In the genomic region with DNA sequence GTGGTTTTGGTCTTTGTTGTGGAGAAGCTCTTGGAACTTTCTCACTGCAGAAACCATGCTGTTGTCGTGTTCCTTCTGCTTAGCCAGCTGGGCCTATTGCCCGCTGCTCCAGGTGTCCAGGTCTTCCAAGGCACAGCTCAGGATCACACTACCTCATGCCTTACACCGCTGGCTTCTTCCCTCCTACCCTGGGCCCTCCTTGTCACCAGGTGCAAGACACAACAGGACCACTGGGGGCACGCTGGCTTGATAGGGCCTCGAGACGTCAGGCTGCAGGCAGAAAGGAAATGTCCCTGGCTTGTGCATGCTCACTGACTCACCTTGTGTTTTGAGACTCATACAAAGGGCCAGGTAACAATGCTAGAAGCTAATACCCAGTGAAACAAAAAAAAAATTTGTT, we compare ENCODE assay signal across 9 cellular contexts. TPM values are rescaled to one million over a fixed set of nuclear protein-coding genes. Genes with fewer than 3 reads are reported as not detected.
A peak's percentile ranks its signal among the peaks of the same experiment; 100 is the strongest.
DNase-seq lines count a peak whose midpoint lies in the region; ATAC-seq, FAIRE-seq and TF ChIP-seq lines count a peak whose summit lies in the region.
"Had no signal": no experiment of that assay in that cellular context is flagged by ENCODE, and none has a peak within 500 bp of the region (broad histone marks: within the 10 kb centered on the region; RNA-seq: fewer than 3 reads in every experiment).

No MANE protein-coding gene starts in this region.

- H4K8ac ChIP-seq in H1 (ENCODE audit: extremely low read depth, insufficient read depth, low read length) = no peak overlapping the region

- no peak overlapping the region for H2BK12ac ChIP-seq in H1 (ENCODE audit: low read depth, low read length)

- H3K9me3 ChIP-seq in H1 (ENCODE audit: insufficient read depth in 2 of 2, low read depth in 1 of 2, low read length in 1 of 2) (no peaks in the 10 kb centered on the region), Karpas-422 (ENCODE audit: low read length) (no peaks in the 10 kb centered on the region)
- H3K9me3 ChIP-seq: HAP-1 had no signal

- H2BK5ac ChIP-seq in H1 (ENCODE audit: low read depth, low read length) = no peak overlapping the region

- no peak overlapping the region for H2AK5ac ChIP-seq in H1 (ENCODE audit: low read depth, low read length)

- TF ChIP-seq POLR2A in H1 (IDR thresholded peaks at IDR 0.05; ENCODE audit: control extremely low read depth in 1 of 2, low read depth in 2 of 2, low read length in 2 of 2) = no peak

- DNase-seq in Daoy (ENCODE audit: low read depth) = peak; percentile 23
- DNase-seq in H1 (ENCODE audit: low read depth in 1 of 2, low spot score in 2 of 2) = peak in 1 of 2 experiments; percentile 60
- DNase-seq in Karpas-422 = no peak
- no peak for DNase-seq in cortex of kidney (lab: John Stamatoyannopoulos, UW)
- no peak for DNase-seq in stimulated activated naive CD4-positive, alpha-beta T cell treated with Interleukin-2 at 50 U/mL for 16 hours (lab: John Stamatoyannopoulos, UW)
- no peak for DNase-seq in NK-92 (lab: John Stamatoyannopoulos, UW; ENCODE audit: unreplicated experiment)

- TF ChIP-seq RAD21 in H1 (IDR thresholded peaks at IDR 0.05 in 1 of 2, conservative IDR thresholded peaks at IDR 0.05 in 1 of 2; ENCODE audit: low read depth in 2 of 2, low read length in 2 of 2) = peak; percentile 41 to 49

- H3K9me2 ChIP-seq in Karpas-422 (replicated peaks; ENCODE audit: insufficient read depth, low read length) = no peaks in the 10 kb centered on the region

- H3K79me2 ChIP-seq in H1 (ENCODE audit: control insufficient read depth in 1 of 2, insufficient read depth in 2 of 2, low read length in 2 of 2) (no peaks in the 10 kb centered on the region), Karpas-422 (ENCODE audit: low read length) (no peaks in the 10 kb centered on the region)

- H3K18ac ChIP-seq in H1 (ENCODE audit: extremely low read depth, low read length) = no peak overlapping the region

- H3K4me1 ChIP-seq in H1 (replicated peaks in 1 of 4; ENCODE audit: control insufficient read depth in 3 of 4, insufficient read depth in 4 of 4, low read length in 3 of 4) = no peaks in the 10 kb centered on the region
- no peaks in the 10 kb centered on the region for H3K4me1 ChIP-seq in Karpas-422 (ENCODE audit: low read length)
- H3K4me1 ChIP-seq: HAP-1 had no signal

- no peaks in the 10 kb centered on the region for H3K79me1 ChIP-seq in H1 (ENCODE audit: low read depth, low read length)

- H4K20me1 ChIP-seq in H1 (replicated peaks in 1 of 2; ENCODE audit: control insufficient read depth in 1 of 2, insufficient read depth in 2 of 2, low read length in 2 of 2) (no peaks in the 10 kb centered on the region), Karpas-422 (ENCODE audit: insufficient read depth, low read depth, low read length) (no peaks in the 10 kb centered on the region)

- H3K4me3 ChIP-seq in H1 (ENCODE audit: extremely low read depth in 1 of 4, insufficient read depth in 2 of 4, low read depth in 3 of 4, low read length in 4 of 4) (no peak overlapping the region), Karpas-422 (ENCODE audit: low read length) (no peak overlapping the region)
- H3K4me3 ChIP-seq: HAP-1 had no signal

- H4K5ac ChIP-seq in H1 (ENCODE audit: insufficient read length, low read depth, low read length) = no peak overlapping the region

- no peak for TF ChIP-seq EP300 in H1 (IDR thresholded peaks at IDR 0.05; ENCODE audit: borderline replicate concordance in 1 of 2, low read depth in 2 of 2, low read length in 2 of 2)

- WGBS in H1 (ENCODE audit: extremely low coverage in 1 of 2, insufficient coverage in 1 of 2, insufficient read length in 1 of 2, insufficient replicate concordance in 2 of 2, low coverage in 1 of 2, low lambda C conversion rate in 2 of 2, missing lambda C conversion rate in 1 of 2), 2 experiments = 73% methylated on average over 6 of the region's 6 CpGs; no CpG with 5 or more reads in 1 of the 2 experiments

- H3K9ac ChIP-seq in H1 (replicated peaks in 1 of 4; ENCODE audit: extremely low read depth in 1 of 4, low read depth in 3 of 4, low read length in 3 of 4) (no peak overlapping the region), Karpas-422 (ENCODE audit: low read length) (no peak overlapping the region)

- ATAC-seq in GM19395 (IDR thresholded peaks at IDR 0.05; ENCODE audit: unreplicated experiment) (peak; percentile 93), HG03571 (IDR thresholded peaks at IDR 0.05; ENCODE audit: unreplicated experiment) (peak; percentile 78)

- POLR2A ChIA-PET in H1 (lab: Charles Lee; ENCODE audit: partially characterized antibody) = interaction anchor here (1.5 kb wide), 1 partner anchor 16 kb away, joined by 3 read pairs; no protein-coding TSS in a partner anchor

- H2AFZ ChIP-seq in H1 (ENCODE audit: low read length) (peak overlapping the region; percentile 67; the same call in 1 of the 2 replicates), Karpas-422 (ENCODE audit: low read length) (no peak overlapping the region)

- H3K23me2 ChIP-seq in H1 (ENCODE audit: low read depth, low read length) = no peaks in the 10 kb centered on the region

- H3K27ac ChIP-seq in H1 (ENCODE audit: low read depth, low read length) (no peak overlapping the region), Karpas-422 (ENCODE audit: low read length) (no peak overlapping the region)

- H4K91ac ChIP-seq in H1 (replicated peaks; ENCODE audit: insufficient read length, low read length) = no peak overlapping the region

- H3K36me3 ChIP-seq in H1 (ENCODE audit: control insufficient read depth in 2 of 4, insufficient read depth in 4 of 4, low read length in 3 of 4) (no peaks in the 10 kb centered on the region), Karpas-422 (ENCODE audit: insufficient read depth, low read length) (no peaks in the 10 kb centered on the region)
- H3K36me3 ChIP-seq: HAP-1 had no signal

- no peak overlapping the region for H2BK20ac ChIP-seq in H1 (ENCODE audit: low read length)

- H3K4me2 ChIP-seq in H1 (ENCODE audit: insufficient read depth in 1 of 2, low read depth in 2 of 2, low read length in 2 of 2) = no peak overlapping the region
- no peak overlapping the region for H3K4me2 ChIP-seq in Karpas-422 (ENCODE audit: low read depth, low read length, poor library complexity, severe bottlenecking)

- no peak overlapping the region for H3K56ac ChIP-seq in H1 (replicated peaks; ENCODE audit: insufficient read length, low read depth, low read length)

- H2BK120ac ChIP-seq in H1 (replicated peaks; ENCODE audit: low read depth, low read length) = no peak overlapping the region

- no peak overlapping the region for H3K23ac ChIP-seq in H1 (ENCODE audit: insufficient read length)

- no peak overlapping the region for H3K4ac ChIP-seq in H1 (replicated peaks; ENCODE audit: insufficient read length, low read depth, low read length)

- FAIRE-seq in H1 (lab: Jason Lieb, UNC) = no peak

- no peak overlapping the region for H2BK15ac ChIP-seq in H1 (ENCODE audit: low read length)

- H3K27me3 ChIP-seq in H1 (replicated peaks in 1 of 4; ENCODE audit: control insufficient read depth in 3 of 4, extremely low read depth in 1 of 4, insufficient read depth in 3 of 4, low read length in 3 of 4) (no peaks in the 10 kb centered on the region), Karpas-422 (ENCODE audit: low read length) (no peaks in the 10 kb centered on the region)

- TF ChIP-seq CTCF in H1 (IDR thresholded peaks at IDR 0.05; ENCODE audit: control extremely low read depth in 1 of 3, insufficient read depth in 1 of 3, low read depth in 1 of 3, low read length in 3 of 3) = peak; percentile 52 to 65 (median 62)

- CTCF ChIA-PET in H1 (lab: Charles Lee; ENCODE audit: partially characterized antibody) = interaction anchor here (0.7 to 6.7 kb wide), 32 partner anchors 8 to 1387 kb away, joined by 3 to 51 read pairs (median 4); partner anchors contain the start of gene PCOLCE2

- H3K14ac ChIP-seq in H1 (ENCODE audit: insufficient read length) = no peak overlapping the region

TF ChIP-seq in H1, 55 proteins besides CTCF, POLR2A, EP300 and RAD21 (continues in another document):
- TF ChIP-seq NRF1 (IDR thresholded peaks at IDR 0.05; ENCODE audit: low read depth, low read length) (no peak), CBX8 (IDR thresholded peaks at IDR 0.05; ENCODE audit: borderline replicate concordance, low read depth, low read length) (no peak)
- TF ChIP-seq, protein P1, sequence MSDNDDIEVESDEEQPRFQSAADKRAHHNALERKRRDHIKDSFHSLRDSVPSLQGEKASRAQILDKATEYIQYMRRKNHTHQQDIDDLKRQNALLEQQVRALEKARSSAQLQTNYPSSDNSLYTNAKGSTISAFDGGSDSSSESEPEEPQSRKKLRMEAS (IDR thresholded peaks at IDR 0.05) = peak; percentile 82
- TF ChIP-seq, protein P2, sequence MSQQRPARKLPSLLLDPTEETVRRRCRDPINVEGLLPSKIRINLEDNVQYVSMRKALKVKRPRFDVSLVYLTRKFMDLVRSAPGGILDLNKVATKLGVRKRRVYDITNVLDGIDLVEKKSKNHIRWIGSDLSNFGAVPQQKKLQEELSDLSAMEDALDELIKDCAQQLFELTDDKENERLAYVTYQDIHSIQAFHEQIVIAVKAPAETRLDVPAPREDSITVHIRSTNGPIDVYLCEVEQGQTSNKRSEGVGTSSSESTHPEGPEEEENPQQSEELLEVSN (IDR thresholded peaks at IDR 0.05) = peak; percentile 88

RNA-seq across cellular contexts. Expression of gene PAQR9, which starts 32.3 kb away (rescaled TPM):
- 0.17 TPM in 1 of 2 replicates, not detected in the other for total RNA-seq in Daoy (2014; rRNA removed; shearing (Covaris generic))
- 2.6 and 2.7 TPM in 2 replicates for total RNA-seq in H1 (2021; fragmentation: NEBNext Ultra II Directional; extraction: Animal tissue kit (Norgen Biotek cat#: 25700))
- polyA plus RNA-seq in H1 (2011; rRNA removed) = 5.2 and 7.5 TPM in 2 replicates
- polyA plus RNA-seq in H1 (2011; cell fraction: cytosol; rRNA removed) = 4.0 TPM
- polyA plus RNA-seq in H1 (2011; cell fraction: nucleus; rRNA removed) = 5.0 TPM
- 2.0 to 2.5 TPM (median 2.3 TPM) in 4 replicates for polyA plus RNA-seq in H1 (2012, experiment 1 of 2)
- 2.1 TPM for polyA plus RNA-seq in H1 (2012, experiment 2 of 2)
- 1.9 TPM for polyA plus RNA-seq in H1 (2013, experiment 1 of 2)
- 2.1 TPM for polyA plus RNA-seq in H1 (2013, experiment 2 of 2)
- 4.9 and 5.2 TPM in 2 replicates for polyA minus RNA-seq in H1 (2011; rRNA and poly(A)+ RNA removed)
- 2.3 TPM for polyA minus RNA-seq in H1 (2011; cell fraction: cytosol; rRNA and poly(A)+ RNA removed)
- 10.7 TPM for polyA minus RNA-seq in H1 (2011; cell fraction: nucleus; rRNA and poly(A)+ RNA removed)
- total RNA-seq in Karpas-422 (2014; rRNA removed; shearing (Covaris generic); ENCODE audit: low replicate concordance) = not detected in 2 replicates

RNA-seq across cellular contexts. Expression of gene PCOLCE2, which starts 42.3 kb away (rescaled TPM):
- 13.8 and 27.8 TPM in 2 replicates for total RNA-seq in Daoy (2014; rRNA removed; shearing (Covaris generic))
- total RNA-seq in H1 (2021; fragmentation: NEBNext Ultra II Directional; extraction: Animal tissue kit (Norgen Biotek cat#: 25700)) = 11.6 and 12.6 TPM in 2 replicates
- polyA plus RNA-seq in H1 (2011; rRNA removed) = 9.4 and 11.1 TPM in 2 replicates
- 12.1 TPM for polyA plus RNA-seq in H1 (2011; cell fraction: cytosol; rRNA removed)
- 19.0 TPM for polyA plus RNA-seq in H1 (2011; cell fraction: nucleus; rRNA removed)
- polyA plus RNA-seq in H1 (2012, experiment 1 of 2) = 10.8 to 18.7 TPM (median 12.4 TPM) in 4 replicates
- 4.8 TPM for polyA plus RNA-seq in H1 (2012, experiment 2 of 2)
- polyA plus RNA-seq in H1 (2013, experiment 1 of 2) = 11.2 TPM
- 11.5 TPM for polyA plus RNA-seq in H1 (2013, experiment 2 of 2)
- 19.1 and 25.5 TPM in 2 replicates for polyA minus RNA-seq in H1 (2011; rRNA and poly(A)+ RNA removed)
- polyA minus RNA-seq in H1 (2011; cell fraction: cytosol; rRNA and poly(A)+ RNA removed) = 11.7 TPM
- 28.9 TPM for polyA minus RNA-seq in H1 (2011; cell fraction: nucleus; rRNA and poly(A)+ RNA removed)
- not detected in 2 replicates for total RNA-seq in Karpas-422 (2014; rRNA removed; shearing (Covaris generic); ENCODE audit: low replicate concordance)

Comparison
In these comparisons a context has a peak if more than half of its experiments do, and no peak if none do; other contexts are left out.
1. RNA of gene PCOLCE2, which starts 42.3 kb away (total RNA-seq): 13.8 to 27.8 TPM in Daoy and 11.6 to 12.6 TPM in H1; not detected in Karpas-422; every median in the first group is over 10 times any median in the second.